In genomic region chr12:24903305-24904088, GRCh38 we compare ENCODE assay signal across 8 cellular contexts. TPM values are rescaled to one million over a fixed set of nuclear protein-coding genes. Genes with fewer than 3 reads are reported as not detected.
DNase-seq lines count a peak whose midpoint lies in the region; ATAC-seq and TF ChIP-seq lines count a peak whose summit lies in the region.

No MANE protein-coding gene starts in this region.

- H3K36me3 ChIP-seq in upper lobe of right lung = no peaks in the 10 kb centered on the region

- DNase-seq in activated naive CD4-positive, alpha-beta T cell treated with anti-CD3 and anti-CD28 coated beads, Interleukin-2, amount 10 ng/mL, durations not matched to agents 7 days and 5 days = peak; percentile 25
- DNase-seq in activated naive CD4-positive, alpha-beta T cell treated with Interleukin-2 at 50 U/mL for 16 hours = no peak
- DNase-seq in mesothelial cell of epicardium (ENCODE audit: low spot score in 2 of 2, unreplicated experiment in 2 of 2) = no peak
- DNase-seq in upper lobe of right lung = no peak
- no peak for DNase-seq in DMS79 (lab: John Stamatoyannopoulos, UW)
- DNase-seq in NCI-H128 (lab: John Stamatoyannopoulos, UW; ENCODE audit: unreplicated experiment) = no peak

- intact Hi-C loops in dendritic cell treated with granulocyte-macrophage colony-stimulating factor and Interleukin-4, amounts not matched to agents 40 ng/mL and 50 ng/mL, for 4 days (cut with micrococcal nuclease) = loop anchor here (5.0 kb wide), 2 partner anchors 44 to 91 kb away; partner anchors contain the start of gene BCAT1
- intact Hi-C loops in upper lobe of right lung (cut with DNase I) = no loop called here

- H3K27me3 Mint-ChIP-seq in activated naive CD4-positive, alpha-beta T cell treated with anti-CD3 and anti-CD28 coated beads, Interleukin-2, amount 10 ng/mL, durations not matched to agents 7 days and 5 days = peaks cover 4% of the 10 kb centered on the region
- H3K27me3 Mint-ChIP-seq in dendritic cell treated with granulocyte-macrophage colony-stimulating factor and Interleukin-4, amounts not matched to agents 40 ng/mL and 50 ng/mL, for 4 days = peaks cover 17% of the 10 kb centered on the region
- peaks cover 26% of the 10 kb centered on the region for H3K27me3 Mint-ChIP-seq in mesothelial cell of epicardium (ENCODE audit: low read depth)

- peaks cover 1% of the 10 kb centered on the region for H3K36me3 Mint-ChIP-seq in activated naive CD4-positive, alpha-beta T cell treated with anti-CD3 and anti-CD28 coated beads, Interleukin-2, amount 10 ng/mL, durations not matched to agents 7 days and 5 days
- H3K36me3 Mint-ChIP-seq in dendritic cell treated with granulocyte-macrophage colony-stimulating factor and Interleukin-4, amounts not matched to agents 40 ng/mL and 50 ng/mL, for 4 days (ENCODE audit: low read depth) = peaks cover 8% of the 10 kb centered on the region
- H3K36me3 Mint-ChIP-seq in mesothelial cell of epicardium = peaks cover 10% of the 10 kb centered on the region

- H3K9me3 Mint-ChIP-seq in activated naive CD4-positive, alpha-beta T cell treated with anti-CD3 and anti-CD28 coated beads, Interleukin-2, amount 10 ng/mL, durations not matched to agents 7 days and 5 days = no peaks in the 10 kb centered on the region
- H3K9me3 Mint-ChIP-seq in dendritic cell treated with granulocyte-macrophage colony-stimulating factor and Interleukin-4, amounts not matched to agents 40 ng/mL and 50 ng/mL, for 4 days = no peaks in the 10 kb centered on the region
- peaks cover 5% of the 10 kb centered on the region for H3K9me3 Mint-ChIP-seq in mesothelial cell of epicardium

- CTCF ChIA-PET in activated naive CD4-positive, alpha-beta T cell treated with anti-CD3 and anti-CD28 coated beads, Interleukin-2, amount 10 ng/mL, durations not matched to agents 7 days and 5 days (lab: Charles Lee) = interaction anchor here (1.0 kb wide), 1 partner anchor 51 kb away, joined by 4 read pairs; no protein-coding TSS in a partner anchor

- peak overlapping the region; percentile 66 for H3K4me3 ChIP-seq in upper lobe of right lung

- ATAC-seq in upper lobe of right lung (peak; percentile 40), HG02610 (IDR thresholded peaks at IDR 0.05; ENCODE audit: unreplicated experiment) (no peak)

- H3K4me1 ChIP-seq in upper lobe of right lung = peaks cover 17% of the 10 kb centered on the region

- H3K4me3 Mint-ChIP-seq in activated naive CD4-positive, alpha-beta T cell treated with anti-CD3 and anti-CD28 coated beads, Interleukin-2, amount 10 ng/mL, durations not matched to agents 7 days and 5 days = peak overlapping the region; percentile 87
- H3K4me3 Mint-ChIP-seq in dendritic cell treated with granulocyte-macrophage colony-stimulating factor and Interleukin-4, amounts not matched to agents 40 ng/mL and 50 ng/mL, for 4 days = peak overlapping the region; percentile 91
- peak overlapping the region; percentile 84 for H3K4me3 Mint-ChIP-seq in mesothelial cell of epicardium

- H3K4me1 Mint-ChIP-seq in activated naive CD4-positive, alpha-beta T cell treated with anti-CD3 and anti-CD28 coated beads, Interleukin-2, amount 10 ng/mL, durations not matched to agents 7 days and 5 days = peaks cover 26% of the 10 kb centered on the region
- peaks cover 41% of the 10 kb centered on the region for H3K4me1 Mint-ChIP-seq in dendritic cell treated with granulocyte-macrophage colony-stimulating factor and Interleukin-4, amounts not matched to agents 40 ng/mL and 50 ng/mL, for 4 days (ENCODE audit: low read depth)
- peaks cover 21% of the 10 kb centered on the region for H3K4me1 Mint-ChIP-seq in mesothelial cell of epicardium

- H3K27ac Mint-ChIP-seq in activated naive CD4-positive, alpha-beta T cell treated with anti-CD3 and anti-CD28 coated beads, Interleukin-2, amount 10 ng/mL, durations not matched to agents 7 days and 5 days = peak overlapping the region; percentile 1
- no peak overlapping the region for H3K27ac Mint-ChIP-seq in dendritic cell treated with granulocyte-macrophage colony-stimulating factor and Interleukin-4, amounts not matched to agents 40 ng/mL and 50 ng/mL, for 4 days
- H3K27ac Mint-ChIP-seq in mesothelial cell of epicardium = no peak overlapping the region

- H3K27me3 ChIP-seq in upper lobe of right lung = no peaks in the 10 kb centered on the region

- no peaks in the 10 kb centered on the region for H3K9me3 ChIP-seq in upper lobe of right lung

- TF ChIP-seq CTCF in mesothelial cell of epicardium (IDR thresholded peaks at IDR 0.05; ENCODE audit: unreplicated experiment) (no peak), upper lobe of right lung (IDR thresholded peaks at IDR 0.05) (no peak)

- H3K27ac ChIP-seq in upper lobe of right lung = peak overlapping the region; percentile 78

RNA-seq across cellular contexts. Expression of gene BCAT1, which starts 45.4 kb away (rescaled TPM):
- total RNA-seq in mesothelial cell of epicardium (108 to 125 TPM (median 121 TPM) in 3 replicates), upper lobe of right lung (82.5 TPM)
